In genomic region chr1:245444971-245445370, GRCh38 we compare ENCODE assay signal across 25 cellular contexts.
"Had no signal": no experiment of that assay in that cellular context is flagged by ENCODE, and none has a peak within 500 bp of the region (broad histone marks: within the 10 kb centered on the region; RNA-seq: fewer than 3 reads in every experiment).

No MANE protein-coding gene starts in this region.

- H3K36me3 ChIP-seq: left lung, ovary, stomach, thyroid gland, transverse colon, upper lobe of left lung, vagina had no signal

- H3K27ac ChIP-seq: left lung, ovary, skin epidermis, stomach, testis, thyroid gland, transverse colon, upper lobe of left lung, vagina had no signal

- H3K4me1 ChIP-seq: left lung, testis had no signal

- DNase-seq: hypothalamus; immature natural killer cell; kidney; left colon; left lung; naive thymus-derived CD8-positive, alpha-beta T cell; ovary; right cardiac atrium; stimulated activated CD4-positive, alpha-beta T cell treated with anti-CD3 and anti-CD28 coated beads, Interleukin-12 subunit alpha, Interleukin-12 subunit beta, amount 100 ng/mL, for 4 hours; stimulated activated CD4-positive, alpha-beta T cell treated with anti-CD3 and anti-CD28 coated beads, Interleukin-15, amount 100 ng/mL, for 24 hours; stimulated activated CD4-positive, alpha-beta T cell treated with anti-CD3 and anti-CD28 coated beads, Interleukin-2, amount 100 ng/mL, for 24 hours; stimulated activated CD4-positive, alpha-beta T cell treated with anti-CD3 and anti-CD28 coated beads, Interleukin-4, amount 100 ng/mL, for 1 hour; stimulated activated naive B cell treated with anti-CD40 and anti-IgM and Interleukin-4, amounts not matched to agents 10 μg/mL and 1 μg/mL and 100 μg/mL, for 72 hours; stimulated activated naive CD8-positive, alpha-beta T cell treated with anti-CD3 and anti-CD28 coated beads, Interleukin-15, Interleukin-2, amounts not matched to agents 100 U/mL and 50 U/mL, for 24 hours; stomach; testis; thyroid gland; transverse colon; upper lobe of left lung had no signal

- H3K9me3 Mint-ChIP-seq: immature natural killer cell had no signal

- H3K27ac Mint-ChIP-seq: immature natural killer cell; naive thymus-derived CD8-positive, alpha-beta T cell; progenitor cell of endocrine pancreas; stimulated activated naive B cell treated with anti-CD40 and anti-IgM and Interleukin-4, amounts not matched to agents 10 μg/mL and 1 μg/mL and 100 μg/mL, for 72 hours had no signal

- H3K4me1 Mint-ChIP-seq: stimulated activated naive B cell treated with anti-CD40 and anti-IgM and Interleukin-4, amounts not matched to agents 10 μg/mL and 1 μg/mL and 100 μg/mL, for 72 hours had no signal

- ATAC-seq: left colon; left lung; naive thymus-derived CD8-positive, alpha-beta T cell; right cardiac atrium; sciatic nerve; stimulated activated naive B cell treated with anti-CD40 and anti-IgM and Interleukin-4, amounts not matched to agents 10 μg/mL and 1 μg/mL and 100 μg/mL, for 72 hours; stimulated activated naive CD8-positive, alpha-beta T cell treated with anti-CD3 and anti-CD28 coated beads, Interleukin-15, Interleukin-2, amounts not matched to agents 100 U/mL and 50 U/mL, for 24 hours had no signal

- H3K9me3 ChIP-seq: left lung, ovary, stomach, testis, thyroid gland, transverse colon, upper lobe of left lung, vagina had no signal

- H3K4me3 Mint-ChIP-seq: immature natural killer cell; naive thymus-derived CD8-positive, alpha-beta T cell; nephron; stimulated activated naive B cell treated with anti-CD40 and anti-IgM and Interleukin-4, amounts not matched to agents 10 μg/mL and 1 μg/mL and 100 μg/mL, for 72 hours had no signal

- H3K27me3 Mint-ChIP-seq: progenitor cell of endocrine pancreas had no signal

- H3K4me3 ChIP-seq: left lung, lung, ovary, skin epidermis, stomach, testis, thyroid gland, transverse colon, upper lobe of left lung, vagina had no signal

- H3K36me3 Mint-ChIP-seq: immature natural killer cell; naive thymus-derived CD8-positive, alpha-beta T cell; stimulated activated naive B cell treated with anti-CD40 and anti-IgM and Interleukin-4, amounts not matched to agents 10 μg/mL and 1 μg/mL and 100 μg/mL, for 72 hours had no signal

- H3K27me3 ChIP-seq: ovary, stomach, testis, thyroid gland, transverse colon, upper lobe of left lung, vagina had no signal
